16 cellular contexts compared by ENCODE assay signal in the genomic region with DNA sequence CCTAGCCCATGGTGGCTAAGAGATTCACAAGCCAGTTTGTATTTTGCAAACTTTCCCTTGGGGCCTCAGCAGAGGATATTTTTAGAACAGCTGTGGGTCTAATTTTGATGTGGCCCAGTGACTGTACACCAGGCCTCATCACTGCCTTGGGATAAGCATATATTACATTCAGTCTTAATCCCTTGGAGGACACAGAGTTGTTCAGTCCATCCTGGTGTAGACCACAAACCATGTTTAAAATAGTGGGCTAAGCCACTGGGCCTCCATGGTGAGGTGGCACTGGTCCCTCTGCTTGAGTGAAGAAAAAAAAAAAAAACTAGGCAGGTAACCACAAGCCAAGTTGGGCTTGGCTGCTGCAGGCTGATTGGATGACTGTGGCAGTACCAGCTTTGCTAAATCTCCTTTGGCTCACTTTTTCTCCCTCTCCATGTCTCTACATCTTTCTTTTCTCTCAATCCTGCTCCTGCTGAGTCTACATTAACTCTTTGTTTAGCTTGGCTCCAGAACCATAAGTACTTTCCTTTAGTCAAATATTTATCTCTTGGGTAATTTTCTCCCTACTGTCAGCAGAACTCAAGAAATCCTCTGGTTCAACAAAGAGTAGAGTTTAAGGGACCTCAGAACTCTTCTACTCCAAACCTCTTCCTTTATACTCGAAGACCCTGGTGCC.
DNase-seq lines count a peak whose midpoint lies in the region; ATAC-seq, FAIRE-seq and TF ChIP-seq lines count a peak whose summit lies in the region.
"Had no signal": no experiment of that assay in that cellular context is flagged by ENCODE, and none has a peak within 500 bp of the region (broad histone marks: within the 10 kb centered on the region; RNA-seq: fewer than 3 reads in every experiment).

No MANE protein-coding gene starts in this region.

- H3K79me2 ChIP-seq in DND-41 (ENCODE audit: insufficient read depth, low read length), result no peaks in the 10 kb centered on the region

- in situ Hi-C loops in astrocyte of the cerebellum (cut with HindIII; ENCODE audit: low sequenced_read_pairs), result no loop called here

- no peak overlapping the region for H3K4me2 ChIP-seq in DND-41 (ENCODE audit: insufficient read depth, low read length)

- no peak overlapping the region for H3K27ac ChIP-seq in DND-41 (ENCODE audit: low read length)

- no peak overlapping the region for H3K9ac ChIP-seq in DND-41 (ENCODE audit: low read depth, low read length)

- H3K4me1 Mint-ChIP-seq in naive B cell, result peaks cover 4 to 19% (median 13%) of the 10 kb centered on the region in 3 donors

- no peaks in the 10 kb centered on the region for H3K9me3 ChIP-seq in DND-41 (ENCODE audit: insufficient read depth, low read length, severe bottlenecking)
- H3K9me3 ChIP-seq: Caco-2 had no signal

- FAIRE-seq in frontal cortex (lab: Jason Lieb, UNC), result no peak

- TF ChIP-seq CTCF in DND-41 (IDR thresholded peaks at IDR 0.05; ENCODE audit: borderline replicate concordance, extremely low read depth, low read length, poor library complexity, severe bottlenecking) (no peak), astrocyte of the cerebellum (IDR thresholded peaks at IDR 0.05; ENCODE audit: low read depth, low read length, missing control alignments) (no peak)

- H3K36me3 ChIP-seq in DND-41 (ENCODE audit: insufficient read depth, low read length), result no peaks in the 10 kb centered on the region

- peaks cover 8 to 14% of the 10 kb centered on the region in 2 donors for H3K36me3 Mint-ChIP-seq in naive B cell

- peaks cover 6% of the 10 kb centered on the region for H3K4me1 ChIP-seq in DND-41 (ENCODE audit: insufficient read depth, low read length)
- H3K4me1 ChIP-seq: Caco-2 had no signal

- H4K20me1 ChIP-seq in DND-41 (ENCODE audit: insufficient read depth, low read length), result no peaks in the 10 kb centered on the region

- no peak overlapping the region for H2AFZ ChIP-seq in DND-41 (ENCODE audit: low read depth, low read length)

- H3K27ac Mint-ChIP-seq in naive B cell, result peak overlapping the region in 4 of 6 donors; percentile 30 to 84 (median 41)

- peaks cover 0 to 7% (median 0%) of the 10 kb centered on the region in 7 donors for H3K9me3 Mint-ChIP-seq in naive B cell

- ATAC-seq in DND-41 (ENCODE audit: insufficient read depth, low read depth) (peak; percentile 44; the same call in 1 of the 3 replicates), HG03432 (IDR thresholded peaks at IDR 0.05; ENCODE audit: unreplicated experiment) (peak; percentile 47), naive B cell (ENCODE audit: low read depth in 2 of 2) (no peak)
- ATAC-seq: left colon had no signal

- peak overlapping the region in 5 of 8 donors; percentile 0 to 61 (median 4) for H3K4me3 Mint-ChIP-seq in naive B cell

- no peaks in the 10 kb centered on the region for H3K27me3 ChIP-seq in DND-41 (ENCODE audit: insufficient read depth, low read length, poor library complexity)

- DNase-seq in DND-41 (no peak), astrocyte of the cerebellum (ENCODE audit: low read depth) (peak; percentile 64), naive B cell (no peak), frontal cortex (ENCODE audit: low spot score in 2 of 2) (no peak), iPS-NIHi11 (ENCODE audit: low spot score) (no peak), NCI-H2107 treated with DMSO at 0.1 percent for 48 hours (lab: John Stamatoyannopoulos, UW; ENCODE audit: unreplicated experiment) (no peak), NCI-H345 treated with DMSO at 0.1 percent for 48 hours (lab: John Stamatoyannopoulos, UW; ENCODE audit: unreplicated experiment) (no peak)
- DNase-seq: activated CD4-positive, alpha-beta T cell treated with anti-CD3 and anti-CD28 coated beads for 4 hours; activated naive CD4-positive, alpha-beta T cell; Caco-2; dermis blood vessel endothelial cell; left colon; NCI-H1436 treated with DMSO at 0.1 percent for 48 hours; stimulated activated naive CD4-positive, alpha-beta T cell treated with Interleukin-2 at 50 U/mL for 16 hours; T-helper 1 cell had no signal

- no peaks in the 10 kb centered on the region for H3K27me3 Mint-ChIP-seq in naive B cell

- H3K4me3 ChIP-seq in DND-41 (ENCODE audit: low read depth in 1 of 2, low read length in 2 of 2) (no peak overlapping the region), astrocyte of the cerebellum (ENCODE audit: low read depth, low read length) (no peak overlapping the region)

Comparison
In these comparisons a context has a peak if more than half of its experiments do, and no peak if none do; other contexts are left out.
1. ATAC-seq: peak in DND-41 (single experiment) and HG03432 (single experiment); none in naive B cell (0 of 2).